8 cellular contexts compared by ENCODE assay signal in genomic region chr7:75637854-75638606, GRCh38.
DNase-seq lines count a peak whose midpoint lies in the region; ATAC-seq and TF ChIP-seq lines count a peak whose summit lies in the region.

No MANE protein-coding gene starts in this region.

- H3K4me3 Mint-ChIP-seq in glutamatergic neuron (ENCODE audit: unreplicated experiment): peak overlapping the region; percentile 84

- peak overlapping the region; percentile 58 for H3K4me3 ChIP-seq in GM12864 (ENCODE audit: low read depth, low read length)
- peak overlapping the region; percentile 70 for H3K4me3 ChIP-seq in WERI-Rb-1 (ENCODE audit: low read depth, low read length)
- H3K4me3 ChIP-seq in sigmoid colon: peak overlapping the region; percentile 59 to 88 (median 80)

- TF ChIP-seq CTCF in GM12864 (IDR thresholded peaks at IDR 0.05; ENCODE audit: low read depth, low read length, missing control alignments) (no peak), WERI-Rb-1 (IDR thresholded peaks at IDR 0.05; ENCODE audit: low read depth, low read length) (no peak), glutamatergic neuron (IDR thresholded peaks at IDR 0.05; ENCODE audit: partially characterized antibody, unreplicated experiment) (no peak), sigmoid colon (IDR thresholded peaks at IDR 0.05) (no peak)

- H3K27me3 Mint-ChIP-seq in glutamatergic neuron (ENCODE audit: unreplicated experiment): peaks cover 11% of the 10 kb centered on the region

- WGBS in sigmoid colon, 2 donors: 72 to 80% methylated on average over 14 of the region's 14 CpGs

- H3K36me3 ChIP-seq in WERI-Rb-1 (no peaks in the 10 kb centered on the region; the same call in 1 of the 2 replicates), sigmoid colon (no peaks in the 10 kb centered on the region)

- H3K27me3 ChIP-seq in WERI-Rb-1 (ENCODE audit: insufficient read depth, low read depth, severe bottlenecking): no peaks in the 10 kb centered on the region
- no peaks in the 10 kb centered on the region for H3K27me3 ChIP-seq in sigmoid colon

- no peaks in the 10 kb centered on the region for H3K36me3 Mint-ChIP-seq in glutamatergic neuron (ENCODE audit: unreplicated experiment)

- intact Hi-C loops in sigmoid colon (cut with DNase I): loop anchor here (2.0 kb wide), 1 partner anchor 103 kb away; no protein-coding TSS in a partner anchor

- peak overlapping the region; percentile 33 for H3K27ac Mint-ChIP-seq in glutamatergic neuron (ENCODE audit: unreplicated experiment)

- peaks cover 0 to 20% (median 18%) of the 10 kb centered on the region in 4 donors for H3K4me1 ChIP-seq in sigmoid colon

- H3K27ac ChIP-seq in WERI-Rb-1 (peak overlapping the region; percentile 96), sigmoid colon (peak overlapping the region; percentile 72 to 83 (median 78))

- TF ChIP-seq EP300 in sigmoid colon (IDR thresholded peaks at IDR 0.05): no peak

- no peak for DNase-seq in GM12864 (ENCODE audit: low read depth)
- no peak for DNase-seq in WERI-Rb-1
- no peak for DNase-seq in glutamatergic neuron
- no peak for DNase-seq in sigmoid colon
- DNase-seq in HUDEP-2 (lab: John Stamatoyannopoulos, UW; ENCODE audit: unreplicated experiment in 76 of 76): no peak
- DNase-seq in NCI-H1694 (lab: John Stamatoyannopoulos, UW): no peak

- H3K9me3 Mint-ChIP-seq in glutamatergic neuron (ENCODE audit: unreplicated experiment): peaks cover 6% of the 10 kb centered on the region

- H3K4me1 Mint-ChIP-seq in glutamatergic neuron (ENCODE audit: low read depth, unreplicated experiment): peaks cover 16% of the 10 kb centered on the region

- ATAC-seq in GM21825 (IDR thresholded peaks at IDR 0.05; ENCODE audit: unreplicated experiment) (no peak), HG03025 (IDR thresholded peaks at IDR 0.05; ENCODE audit: low FRiP score, unreplicated experiment) (no peak)

- no peak for TF ChIP-seq POLR2A in sigmoid colon (IDR thresholded peaks at IDR 0.05)

- H3K9me3 ChIP-seq in WERI-Rb-1 (ENCODE audit: severe bottlenecking): peaks cover 3% of the 10 kb centered on the region
- H3K9me3 ChIP-seq in sigmoid colon: no peaks in the 10 kb centered on the region
